Comparison of ENCODE assay signal across 9 cellular contexts in the genomic region with DNA sequence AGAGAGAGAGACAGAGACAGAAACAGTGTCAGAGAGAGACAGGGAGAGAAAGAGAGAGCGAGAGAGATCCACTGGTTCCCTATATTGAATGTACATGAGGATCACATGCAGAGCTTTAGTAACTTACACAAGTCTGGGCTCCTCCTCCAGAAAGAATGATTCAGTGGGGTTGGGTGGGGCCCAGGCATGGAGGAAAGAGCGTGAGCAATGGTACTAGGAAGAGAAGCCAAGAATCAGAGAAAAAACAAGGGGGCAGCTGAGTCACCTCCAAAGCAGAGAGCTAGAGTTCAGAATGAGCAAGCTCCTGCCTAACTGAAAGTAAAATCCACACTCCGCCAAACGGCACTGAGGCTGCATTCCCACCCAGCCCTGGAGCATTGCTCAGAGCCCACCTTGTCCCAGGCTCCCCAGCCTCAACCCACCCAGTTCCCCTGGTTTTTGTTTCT.
A peak's percentile ranks its signal among the peaks of the same experiment; 100 is the strongest.
DNase-seq lines count a peak whose midpoint lies in the region; ATAC-seq and TF ChIP-seq lines count a peak whose summit lies in the region.
"Had no signal": no experiment of that assay in that cellular context is flagged by ENCODE, and none has a peak within 500 bp of the region (broad histone marks: within the 10 kb centered on the region; RNA-seq: fewer than 3 reads in every experiment).

No MANE protein-coding gene starts in this region.

- POLR2A ChIA-PET in WTC11 (lab: Charles Lee) = interaction anchor here (0.6 kb wide), 1 partner anchor 29 kb away, joined by 3 read pairs; no protein-coding TSS in a partner anchor

- H3K4me1 Mint-ChIP-seq in WTC11 = 0 out of 2 replicates have a peak, but pooled peaks cover 3% of the 10 kb centered on the region

- no peak for ATAC-seq in WTC11
- ATAC-seq in GM18907 (IDR thresholded peaks at IDR 0.05; ENCODE audit: unreplicated experiment) = no peak

- CTCF ChIA-PET in WTC11 (lab: Charles Lee) = no interaction called here

- peak overlapping the region in 20 of 21 experiments; percentile 48 to 96 (median 85) for H3K27ac ChIP-seq in skin epidermis
- H3K27ac ChIP-seq: 22Rv1 had no signal

- DNase-seq in NK-92 treated with Interleukin-12 subunit alpha and Interleukin-12 subunit beta, amount 100 ng/mL, for 24 hours (lab: John Stamatoyannopoulos, UW) = peak; percentile 14
- DNase-seq in NK-92 (lab: John Stamatoyannopoulos, UW; ENCODE audit: unreplicated experiment) (no peak), T1000 (lab: John Stamatoyannopoulos, UW) (peak; percentile 100), glomerular visceral epithelial cell (ENCODE audit: extremely low spot score) (peak; percentile 87), WTC11 (ENCODE audit: low spot score) (no peak), germinal center (ENCODE audit: low spot score) (no peak)

- H3K4me3 Mint-ChIP-seq in WTC11 = no peak overlapping the region

- no peak for TF ChIP-seq CTCF in WTC11 (IDR thresholded peaks at IDR 0.05)

- peak overlapping the region; percentile 1 to 37 (median 19) for H3K4me3 ChIP-seq in skin epidermis

- H3K27me3 Mint-ChIP-seq in WTC11 (ENCODE audit: low read depth) = no peaks in the 10 kb centered on the region

- no peaks in the 10 kb centered on the region for H3K36me3 Mint-ChIP-seq in WTC11

- H3K27ac Mint-ChIP-seq in WTC11 = no peak overlapping the region

- H3K9me3 Mint-ChIP-seq in WTC11 = no peaks in the 10 kb centered on the region

TF ChIP-seq in WTC11, 78 proteins besides CTCF, POLR2A, EP300 and RAD21:
- TF ChIP-seq TEAD4 (CRISPR knock-in tag; IDR thresholded peaks at IDR 0.05) (no peak), ZNF263 (CRISPR knock-in tag; IDR thresholded peaks at IDR 0.05; ENCODE audit: low read depth) (no peak), NR3C1 (CRISPR knock-in tag; conservative IDR thresholded peaks at IDR 0.05; ENCODE audit: low read depth) (no peak), CREB1 (CRISPR knock-in tag; IDR thresholded peaks at IDR 0.05) (no peak)
- TF ChIP-seq, protein P1, sequence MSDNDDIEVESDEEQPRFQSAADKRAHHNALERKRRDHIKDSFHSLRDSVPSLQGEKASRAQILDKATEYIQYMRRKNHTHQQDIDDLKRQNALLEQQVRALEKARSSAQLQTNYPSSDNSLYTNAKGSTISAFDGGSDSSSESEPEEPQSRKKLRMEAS (CRISPR knock-in tag; IDR thresholded peaks at IDR 0.05) = no peak
- TF ChIP-seq, protein P2, sequence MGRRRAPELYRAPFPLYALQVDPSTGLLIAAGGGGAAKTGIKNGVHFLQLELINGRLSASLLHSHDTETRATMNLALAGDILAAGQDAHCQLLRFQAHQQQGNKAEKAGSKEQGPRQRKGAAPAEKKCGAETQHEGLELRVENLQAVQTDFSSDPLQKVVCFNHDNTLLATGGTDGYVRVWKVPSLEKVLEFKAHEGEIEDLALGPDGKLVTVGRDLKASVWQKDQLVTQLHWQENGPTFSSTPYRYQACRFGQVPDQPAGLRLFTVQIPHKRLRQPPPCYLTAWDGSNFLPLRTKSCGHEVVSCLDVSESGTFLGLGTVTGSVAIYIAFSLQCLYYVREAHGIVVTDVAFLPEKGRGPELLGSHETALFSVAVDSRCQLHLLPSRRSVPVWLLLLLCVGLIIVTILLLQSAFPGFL (CRISPR knock-in tag; IDR thresholded peaks at IDR 0.05; ENCODE audit: borderline replicate concordance) = no peak

Comparison
In these comparisons a context has a peak if more than half of its experiments do, and no peak if none do; other contexts are left out.
1. DNase-seq: peak in NK-92 treated with Interleukin-12 subunit alpha and Interleukin-12 subunit beta, amount 100 ng/mL, for 24 hours (single experiment), T1000 (single experiment) and glomerular visceral epithelial cell (single experiment); none in NK-92 (single experiment), WTC11 (single experiment) and germinal center (single experiment).